Comparison of ENCODE assay signal across 1 cellular context in the genomic region with DNA sequence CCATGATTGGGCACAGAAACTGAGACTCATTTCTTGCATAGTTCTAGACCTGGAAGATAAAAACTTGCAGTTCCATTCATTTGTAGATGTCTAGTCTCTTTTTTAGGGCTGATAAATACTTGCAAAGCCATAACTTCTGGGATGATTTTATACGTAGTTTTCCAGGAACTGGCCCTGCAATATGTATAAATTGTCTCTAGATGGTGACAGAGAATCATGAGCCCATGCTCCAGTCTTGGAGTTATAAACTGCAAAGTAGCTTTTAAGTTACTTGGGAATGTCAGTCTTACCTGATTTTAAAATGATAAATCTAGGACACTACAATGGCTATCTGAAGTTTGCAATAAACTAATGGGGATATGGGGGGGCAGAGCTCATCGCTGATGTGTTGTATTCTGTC.
TF ChIP-seq lines count a peak whose summit lies in the region.

No MANE protein-coding gene starts in this region.

TF ChIP-seq in A549, 52 proteins besides CTCF, POLR2A, EP300 and RAD21 (continued from another document):
- TF ChIP-seq, protein P1, sequence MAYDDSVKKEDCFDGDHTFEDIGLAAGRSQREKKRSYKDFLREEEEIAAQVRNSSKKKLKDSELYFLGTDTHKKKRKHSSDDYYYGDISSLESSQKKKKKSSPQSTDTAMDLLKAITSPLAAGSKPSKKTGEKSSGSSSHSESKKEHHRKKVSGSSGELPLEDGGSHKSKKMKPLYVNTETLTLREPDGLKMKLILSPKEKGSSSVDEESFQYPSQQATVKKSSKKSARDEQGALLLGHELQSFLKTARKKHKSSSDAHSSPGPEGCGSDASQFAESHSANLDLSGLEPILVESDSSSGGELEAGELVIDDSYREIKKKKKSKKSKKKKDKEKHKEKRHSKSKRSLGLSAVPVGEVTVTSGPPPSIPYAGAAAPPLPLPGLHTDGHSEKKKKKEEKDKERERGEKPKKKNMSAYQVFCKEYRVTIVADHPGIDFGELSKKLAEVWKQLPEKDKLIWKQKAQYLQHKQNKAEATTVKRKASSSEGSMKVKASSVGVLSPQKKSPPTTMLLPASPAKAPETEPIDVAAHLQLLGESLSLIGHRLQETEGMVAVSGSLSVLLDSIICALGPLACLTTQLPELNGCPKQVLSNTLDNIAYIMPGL (CRISPR knock-in tag; IDR thresholded peaks at IDR 0.05; ENCODE audit: borderline replicate concordance): no peak
- TF ChIP-seq CHD4 (IDR thresholded peaks at IDR 0.05; ENCODE audit: borderline replicate concordance) (no peak), RFX5 (IDR thresholded peaks at IDR 0.05) (no peak), MYC (IDR thresholded peaks at IDR 0.05; ENCODE audit: borderline replicate concordance, low read length) (no peak), KDM5A (IDR thresholded peaks at IDR 0.05) (no peak), REST (IDR thresholded peaks at IDR 0.05) (no peak), HDAC2 (IDR thresholded peaks at IDR 0.05) (no peak), E2F6 (IDR thresholded peaks at IDR 0.05; ENCODE audit: borderline replicate concordance, low read depth) (no peak)
- TF ChIP-seq, protein P2, sequence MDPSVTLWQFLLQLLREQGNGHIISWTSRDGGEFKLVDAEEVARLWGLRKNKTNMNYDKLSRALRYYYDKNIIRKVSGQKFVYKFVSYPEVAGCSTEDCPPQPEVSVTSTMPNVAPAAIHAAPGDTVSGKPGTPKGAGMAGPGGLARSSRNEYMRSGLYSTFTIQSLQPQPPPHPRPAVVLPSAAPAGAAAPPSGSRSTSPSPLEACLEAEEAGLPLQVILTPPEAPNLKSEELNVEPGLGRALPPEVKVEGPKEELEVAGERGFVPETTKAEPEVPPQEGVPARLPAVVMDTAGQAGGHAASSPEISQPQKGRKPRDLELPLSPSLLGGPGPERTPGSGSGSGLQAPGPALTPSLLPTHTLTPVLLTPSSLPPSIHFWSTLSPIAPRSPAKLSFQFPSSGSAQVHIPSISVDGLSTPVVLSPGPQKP (IDR thresholded peaks at IDR 0.05; ENCODE audit: low read depth, low read length): no peak
